Comparison of ENCODE assay signal across 33 cellular contexts in the genomic region with DNA sequence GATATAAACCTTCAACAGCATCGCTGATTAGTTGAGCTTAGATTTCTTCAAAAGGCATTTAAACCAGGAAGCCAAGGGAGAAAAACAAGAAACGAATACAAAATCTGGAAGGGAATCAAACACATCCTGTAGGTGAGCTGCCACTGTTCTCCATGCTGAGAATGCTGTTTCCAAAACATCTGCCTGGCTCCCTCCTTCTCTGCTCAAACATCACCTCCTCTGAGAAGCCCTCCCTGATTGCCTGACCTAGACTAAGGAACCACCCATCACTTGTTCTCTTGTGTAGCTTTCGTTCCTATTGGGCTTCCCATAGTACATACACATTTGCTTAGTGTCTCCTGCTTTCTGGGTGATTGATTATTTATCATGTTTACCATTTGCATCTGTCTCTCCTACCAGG.
"Had no signal": no experiment of that assay in that cellular context is flagged by ENCODE, and none has a peak within 500 bp of the region (broad histone marks: within the 10 kb centered on the region; RNA-seq: fewer than 3 reads in every experiment).

No MANE protein-coding gene starts in this region.

- H3K36me3 ChIP-seq: MG63 had no signal

- DNase-seq: Karpas-422, Kasumi-1, MG63, MM.1S, MV-4-11, NCI-H1048, NCI-H1092, NCI-H1092 treated with DMSO at 0.1 percent for 48 hours, NCI-H1105, NCI-H1105 treated with DMSO at 0.1 percent for 48 hours, NCI-H1417, NCI-H1417 treated with DMSO at 0.1 percent for 48 hours, NCI-H1436, NCI-H1436 treated with DMSO at 0.1 percent for 48 hours, NCI-H146, NCI-H1694, NCI-H1694 treated with DMSO at 0.1 percent for 48 hours, NCI-H187, NCI-H1930, NCI-H2029, NCI-H2029 treated with DMSO at 0.1 percent for 48 hours, NCI-H2081, NCI-H2081 treated with DMSO at 0.1 percent for 48 hours, NCI-H2107, NCI-H2171, NCI-H2227 treated with DMSO at 0.1 percent for 48 hours, NCI-H226, NCI-H345, NCI-H446, NCI-H446 treated with DMSO at 0.1 percent for 48 hours, NCI-H510A, NCI-H510A treated with DMSO at 0.1 percent for 48 hours, NCI-H524 had no signal

- H3K4me3 ChIP-seq: MG63 had no signal
